ENCODE assay signal across 8 cellular contexts in the genomic region with DNA sequence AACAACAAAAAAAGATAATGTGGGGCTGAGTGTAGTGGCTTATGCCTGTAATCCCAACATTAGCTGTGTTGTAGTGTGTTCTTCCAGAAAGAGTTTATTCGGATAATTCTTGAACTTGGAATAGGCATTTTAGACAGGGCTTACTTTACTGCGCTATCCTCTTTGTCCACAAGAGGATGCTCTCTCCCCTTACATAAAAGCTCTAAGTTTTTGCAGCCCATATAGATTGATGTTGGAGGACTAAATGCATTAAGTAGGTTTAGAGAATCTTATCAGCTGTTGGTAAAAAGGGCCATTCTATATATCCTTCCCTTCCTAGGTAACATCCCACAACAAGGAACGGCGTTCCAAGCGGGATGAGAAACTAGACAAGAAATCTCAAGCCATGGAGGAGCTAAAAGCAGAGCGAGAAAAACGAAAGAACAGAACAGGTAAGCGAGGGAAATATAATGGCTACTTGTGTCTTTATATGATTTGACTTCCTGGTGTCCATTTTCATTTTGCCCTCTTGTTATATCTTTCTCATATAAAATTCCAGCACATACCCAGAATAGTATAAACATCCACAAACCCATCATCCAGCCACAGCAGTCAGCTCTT. TPM values are rescaled to one million over a fixed set of nuclear protein-coding genes. Genes with fewer than 3 reads are reported as not detected.
DNase-seq lines count a peak whose midpoint lies in the region; ATAC-seq, FAIRE-seq and TF ChIP-seq lines count a peak whose summit lies in the region.

No MANE protein-coding gene starts in this region.

- peak; percentile 65 for ATAC-seq in GM12878
- ATAC-seq in HG02981 (IDR thresholded peaks at IDR 0.05; ENCODE audit: unreplicated experiment) = no peak
- no peak for ATAC-seq in HG03521 (IDR thresholded peaks at IDR 0.05; ENCODE audit: unreplicated experiment)

- H3K9me3 ChIP-seq in GM12878 (replicated peaks; ENCODE audit: control insufficient read depth, insufficient read depth, low read length) = no peaks in the 10 kb centered on the region
- H3K9me3 ChIP-seq in liver (ENCODE audit: control insufficient read depth in 4 of 4, low read length in 3 of 4) = no peaks in the 10 kb centered on the region

- SMC1A ChIA-PET in GM12878 (lab: Charles Lee; ENCODE audit: uncharacterized antibody, unreplicated experiment) = interaction anchor here (0.6 to 2.4 kb wide), 38 partner anchors 9 to 439 kb away, joined by 3 to 14 read pairs (median 4); a partner anchor contains a TSS

- 90% methylated on average over 8 of the region's 8 CpGs for WGBS in GM12878 (ENCODE audit: insufficient coverage, insufficient replicate concordance, low lambda C conversion rate, missing lambda C conversion rate)
- WGBS in liver = 80% methylated on average over 8 of the region's 8 CpGs

- POLR2A ChIA-PET in GM12878 (lab: Charles Lee) = interaction anchor here (0.5 to 0.9 kb wide), 4 partner anchors 26 to 599 kb away, joined by 3 to 5 read pairs (median 4); no protein-coding TSS in a partner anchor

- H3K4me3 ChIP-seq in GM06990 (replicated peaks; ENCODE audit: low read depth, low read length) = no peak overlapping the region
- no peak overlapping the region for H3K4me3 ChIP-seq in GM12878
- no peak overlapping the region for H3K4me3 ChIP-seq in liver (ENCODE audit: low read depth in 1 of 3, low read length in 3 of 3)

- TF ChIP-seq EP300 in GM12878 (IDR thresholded peaks at IDR 0.05; ENCODE audit: borderline replicate concordance in 1 of 2, control insufficient read depth in 1 of 2, low read depth in 2 of 2, low read length in 2 of 2) = no peak

- no peak overlapping the region for H3K9ac ChIP-seq in GM12878 (ENCODE audit: control insufficient read depth, insufficient read depth, low read length)
- no peak overlapping the region for H3K9ac ChIP-seq in liver (ENCODE audit: low read depth in 1 of 2, low read length in 2 of 2)

- CTCF ChIA-PET in GM12878 (lab: Yijun Ruan, JAX) = interaction anchor here (0.6 to 3.1 kb wide), 56 partner anchors 10 to 464 kb away, joined by 3 to 33 read pairs (median 4); a partner anchor contains a TSS

- TF ChIP-seq RAD21 in GM12878 (IDR thresholded peaks at IDR 0.05; ENCODE audit: insufficient read depth, low read depth, low read length) = peak; percentile 96
- TF ChIP-seq RAD21 in liver (IDR thresholded peaks at IDR 0.05) = peak; percentile 88 to 93

- peak; percentile 62 for FAIRE-seq in GM12878 (lab: Jason Lieb, UNC)

- peak; percentile 48 for DNase-seq in Ammon's horn (ENCODE audit: low spot score)
- DNase-seq in GM06990 (ENCODE audit: extremely low read depth, insufficient read length) = no peak
- DNase-seq in NCI-H460 (ENCODE audit: extremely low read depth, low read depth) = peak; percentile 36
- no peak for DNase-seq in GM12878 (ENCODE audit: low read depth, low spot score)
- DNase-seq in NCI-H524 treated with DMSO at 0.1 percent for 48 hours (lab: John Stamatoyannopoulos, UW) = no peak

- RAD21 ChIA-PET in GM12878 (lab: Charles Lee; ENCODE audit: unreplicated experiment) = interaction anchor here (0.6 to 3.5 kb wide), 29 partner anchors 13 to 618 kb away, joined by 3 to 20 read pairs (median 4); a partner anchor contains a TSS

- H3K27ac ChIP-seq in GM12878 (ENCODE audit: control insufficient read depth, insufficient read depth) (no peak overlapping the region), liver (ENCODE audit: low read depth in 1 of 2, low read length in 2 of 2) (no peak overlapping the region)

- H4K20me1 ChIP-seq in GM12878 (ENCODE audit: control insufficient read depth, insufficient read depth) = no peaks in the 10 kb centered on the region

- H3K27me3 ChIP-seq in GM06990 (replicated peaks; ENCODE audit: control insufficient read depth, insufficient read depth, low read length) (no peaks in the 10 kb centered on the region), GM12878 (replicated peaks in 1 of 2; ENCODE audit: control insufficient read depth in 2 of 2, insufficient read depth in 2 of 2, low read length in 1 of 2) (no peaks in the 10 kb centered on the region), liver (ENCODE audit: control insufficient read depth in 4 of 4, insufficient read depth in 4 of 4, low read length in 3 of 4) (no peaks in the 10 kb centered on the region)

- no TSS peak for BruUV-seq in GM12878 (replicated peaks; lab: Mats Ljungman, UMichigan)

- peak; percentile 99 for TF ChIP-seq CTCF in GM06990 (IDR thresholded peaks at IDR 0.05; ENCODE audit: insufficient read depth, low read length, poor library complexity, severe bottlenecking)
- TF ChIP-seq CTCF in GM12878 (IDR thresholded peaks at IDR 0.05 in 2 of 3, conservative IDR thresholded peaks at IDR 0.05 in 1 of 3; ENCODE audit: control insufficient read depth in 2 of 3, extremely low read depth in 1 of 3, insufficient read depth in 1 of 3, low read depth in 3 of 3, low read length in 3 of 3) = peak; percentile 96 to 99 (median 99)
- TF ChIP-seq CTCF in liver (IDR thresholded peaks at IDR 0.05; ENCODE audit: low read depth, low read length, missing input control) = peak; percentile 90

- no peak overlapping the region for H3K4me2 ChIP-seq in GM12878 (ENCODE audit: control insufficient read depth, insufficient read depth)

- intact Hi-C loops in GM12878 (cut with micrococcal nuclease; ENCODE audit: unreplicated experiment) = loop anchor here (5.0 to 10.0 kb wide), 4 partner anchors 91 to 346 kb away; a partner anchor contains a TSS

- no peak overlapping the region for H2AFZ ChIP-seq in GM12878 (ENCODE audit: control insufficient read depth, low read depth, low read length)

- H3K4me1 ChIP-seq in GM12878 (ENCODE audit: control insufficient read depth, insufficient read depth, low read length) (no peaks in the 10 kb centered on the region), liver (ENCODE audit: control insufficient read depth in 4 of 4, insufficient read depth in 4 of 4, low read length in 3 of 4) (no peaks in the 10 kb centered on the region)

- in situ Hi-C loops in GM12878 (cut with MboI) = no loop called here

- TF ChIP-seq POLR2A in GM12878 (IDR thresholded peaks at IDR 0.05; ENCODE audit: low read depth, low read length) = no peak

- no peaks in the 10 kb centered on the region for H3K79me2 ChIP-seq in GM12878 (ENCODE audit: control insufficient read depth, insufficient read depth, low read length)

- peaks cover 4% of the 10 kb centered on the region for H3K36me3 ChIP-seq in GM06990 (ENCODE audit: control insufficient read depth, insufficient read depth, low read length)
- peaks cover 7 to 34% of the 10 kb centered on the region in 2 experiments for H3K36me3 ChIP-seq in GM12878 (ENCODE audit: control insufficient read depth in 2 of 2, insufficient read depth in 2 of 2, low read length in 1 of 2)
- peaks cover 10 to 33% (median 19%) of the 10 kb centered on the region in 4 donors for H3K36me3 ChIP-seq in liver (ENCODE audit: control insufficient read depth in 4 of 4, insufficient read depth in 3 of 4, low read depth in 1 of 4, low read length in 3 of 4)

RNA-seq across cellular contexts. Expression of a gene that starts 27.8 kb away (rescaled TPM):
- total RNA-seq in NCI-H460 (2014; rRNA removed; shearing (Covaris generic)) = 1.4 and 1.6 TPM in 2 replicates
- polyA plus RNA-seq in NCI-H460 (2014; cell fraction: nucleus; rRNA removed) = 3.2 and 6.0 TPM in 2 replicates
- total RNA-seq in GM12878 (2013; cell fraction: nucleolus; rRNA removed) = 0.71 and 1.6 TPM in 2 replicates
- total RNA-seq in GM12878 (2014; rRNA removed) (0.54 and 0.90 TPM in 2 replicates), GM12878 (2014; rRNA removed; fragmentation: Illumina TruSeq; extraction: Trizol) (0.27 and 0.32 TPM in 2 replicates), GM12878 (2021) (0.64 and 0.67 TPM in 2 replicates), liver (1 to 10 TPM; 1.4 to 2.4 TPM)
- polyA plus RNA-seq in GM12878 (2011; ENCODE audit: low read depth) = 0.17 TPM
- polyA plus RNA-seq in GM12878 (2011; rRNA removed) (0.48 and 1.5 TPM in 2 replicates), GM12878 (2014; fragmentation: Illumina TruSeq; extraction: Trizol) (0.04 TPM in 1 of 2 replicates, not detected in the other), GM12878 (2014; fragmentation: Nextera tagmentation; extraction: Ambion mirVana) (under 1 TPM in 1 of 2 experiments, not detected in 1; 0.07 TPM), GM12878 (2014; rRNA removed) (0.73 and 0.91 TPM in 2 replicates), GM12878 (2016; fragmentation: Nextera tagmentation; extraction: Ambion mirVana) (under 1 TPM; 0.12 to 0.49 TPM), liver (under 1 TPM; 0.36 to 0.92 TPM)
- 2.2 and 2.3 TPM in 2 replicates for polyA plus RNA-seq in GM12878 (2011; cell fraction: cytosol; rRNA removed)
- polyA plus RNA-seq in GM12878 (2011; cell fraction: nucleus; rRNA removed) = 4.1 and 6.0 TPM in 2 replicates
- 0.32 and 0.88 TPM in 2 replicates for polyA plus RNA-seq in GM12878 (2012)
- 1.1 and 1.8 TPM in 2 replicates for polyA minus RNA-seq in GM12878 (2011; rRNA and poly(A)+ RNA removed)
- polyA minus RNA-seq in GM12878 (2011; cell fraction: cytosol; rRNA and poly(A)+ RNA removed) = 1.6 and 2.1 TPM in 2 replicates
- polyA minus RNA-seq in GM12878 (2011; cell fraction: nucleus; rRNA and poly(A)+ RNA removed) = 0.77 and 1.9 TPM in 2 replicates

RNA-seq across cellular contexts. Expression of a gene that starts 47.7 kb away (rescaled TPM):
- total RNA-seq in NCI-H460 (2014; rRNA removed; shearing (Covaris generic)) = 0.02 TPM in 1 of 2 replicates, not detected in the other
- polyA plus RNA-seq in NCI-H460 (2014; cell fraction: nucleus; rRNA removed) = not detected in 2 replicates
- total RNA-seq in GM12878 (2013; cell fraction: nucleolus; rRNA removed) = 5.0 and 6.4 TPM in 2 replicates
- total RNA-seq in GM12878 (2014; rRNA removed) (0.33 and 0.45 TPM in 2 replicates), GM12878 (2014; rRNA removed; fragmentation: Illumina TruSeq; extraction: Trizol) (0.13 and 0.14 TPM in 2 replicates), GM12878 (2021) (0.61 and 0.80 TPM in 2 replicates), liver (1 to 10 TPM; 2.6 to 3.0 TPM)
- polyA plus RNA-seq in GM12878 (2011; ENCODE audit: low read depth) = not detected
- polyA plus RNA-seq in GM12878 (2011; rRNA removed) (0.09 and 0.18 TPM in 2 replicates), GM12878 (2014; fragmentation: Illumina TruSeq; extraction: Trizol) (0.22 TPM in 1 of 2 replicates, not detected in the other), GM12878 (2014; fragmentation: Nextera tagmentation; extraction: Ambion mirVana) (under 1 TPM in 1 of 2 experiments, not detected in 1; 0.07 TPM), GM12878 (2014; rRNA removed) (0.33 and 0.54 TPM in 2 replicates), GM12878 (2016; fragmentation: Nextera tagmentation; extraction: Ambion mirVana) (under 1 TPM; 0.11 to 0.20 TPM), liver (1 to 10 TPM in 1 of 2 donors, under 1 TPM in 1; 0.86 to 1.4 TPM)
- 0.15 and 0.22 TPM in 2 replicates for polyA plus RNA-seq in GM12878 (2011; cell fraction: cytosol; rRNA removed)
- 2.2 and 2.6 TPM in 2 replicates for polyA plus RNA-seq in GM12878 (2011; cell fraction: nucleus; rRNA removed)
- 0.42 and 0.46 TPM in 2 replicates for polyA plus RNA-seq in GM12878 (2012)
- polyA minus RNA-seq in GM12878 (2011; rRNA and poly(A)+ RNA removed) = 0.46 TPM in 1 of 2 replicates, not detected in the other
- 0.80 TPM in 1 of 2 replicates, not detected in the other for polyA minus RNA-seq in GM12878 (2011; cell fraction: cytosol; rRNA and poly(A)+ RNA removed)
- polyA minus RNA-seq in GM12878 (2011; cell fraction: nucleus; rRNA and poly(A)+ RNA removed) = 0.24 TPM in 1 of 2 replicates, not detected in the other

RNA-seq across cellular contexts. Expression of a gene that starts 49.0 kb away (rescaled TPM):
- total RNA-seq in NCI-H460 (2014; rRNA removed; shearing (Covaris generic)) = 17.7 and 21.6 TPM in 2 replicates
- polyA plus RNA-seq in NCI-H460 (2014; cell fraction: nucleus; rRNA removed) = 16.4 TPM in 2 replicates
- total RNA-seq in GM12878 (2013; cell fraction: nucleolus; rRNA removed) = 18.6 and 23.8 TPM in 2 replicates
- total RNA-seq in GM12878 (2014; rRNA removed) (15.2 and 19.3 TPM in 2 replicates), GM12878 (2014; rRNA removed; fragmentation: Illumina TruSeq; extraction: Trizol) (35.5 and 35.6 TPM in 2 replicates), GM12878 (2021) (28.4 and 31.2 TPM in 2 replicates), liver (10 to 100 TPM in 1 of 2 donors, 1 to 10 TPM in 1; 8.3 to 15.4 TPM)
- 13.9 TPM for polyA plus RNA-seq in GM12878 (2011; ENCODE audit: low read depth)
- polyA plus RNA-seq in GM12878 (2011; rRNA removed) (29.2 and 33.0 TPM in 2 replicates), GM12878 (2014; fragmentation: Illumina TruSeq; extraction: Trizol) (49.1 and 51.8 TPM in 2 replicates), GM12878 (2014; fragmentation: Nextera tagmentation; extraction: Ambion mirVana) (10 to 100 TPM in 1 of 2 experiments, 1 to 10 TPM in 1; 7.2 to 10.9 TPM), GM12878 (2014; rRNA removed) (35.1 and 35.4 TPM in 2 replicates), GM12878 (2016; fragmentation: Nextera tagmentation; extraction: Ambion mirVana) (10 to 100 TPM; 67.0 to 67.9 TPM), liver (10 to 100 TPM in 1 of 2 donors, 1 to 10 TPM in 1; 8.8 to 37.7 TPM)
- 18.7 and 18.9 TPM in 2 replicates for polyA plus RNA-seq in GM12878 (2011; cell fraction: cytosol; rRNA removed)
- 8.5 and 12.8 TPM in 2 replicates for polyA plus RNA-seq in GM12878 (2011; cell fraction: nucleus; rRNA removed)
- 20.8 and 23.3 TPM in 2 replicates for polyA plus RNA-seq in GM12878 (2012)
- 13.0 and 16.9 TPM in 2 replicates for polyA minus RNA-seq in GM12878 (2011; rRNA and poly(A)+ RNA removed)
- 10.9 and 15.5 TPM in 2 replicates for polyA minus RNA-seq in GM12878 (2011; cell fraction: cytosol; rRNA and poly(A)+ RNA removed)
- 3.4 and 6.3 TPM in 2 replicates for polyA minus RNA-seq in GM12878 (2011; cell fraction: nucleus; rRNA and poly(A)+ RNA removed)

Comparison
In these comparisons a context has a peak if more than half of its experiments do, and no peak if none do; other contexts are left out.
1. DNase-seq: peak in Ammon's horn (single experiment) and NCI-H460 (single experiment); none in GM06990 (single experiment), GM12878 (single experiment) and NCI-H524 treated with DMSO at 0.1 percent for 48 hours (single experiment).
2. Peak in every context shown above with its lines, with median percentiles within 50 percentile points of each other: CTCF ChIP-seq.